ENCODE assay signal across 8 cellular contexts in the genomic region with DNA sequence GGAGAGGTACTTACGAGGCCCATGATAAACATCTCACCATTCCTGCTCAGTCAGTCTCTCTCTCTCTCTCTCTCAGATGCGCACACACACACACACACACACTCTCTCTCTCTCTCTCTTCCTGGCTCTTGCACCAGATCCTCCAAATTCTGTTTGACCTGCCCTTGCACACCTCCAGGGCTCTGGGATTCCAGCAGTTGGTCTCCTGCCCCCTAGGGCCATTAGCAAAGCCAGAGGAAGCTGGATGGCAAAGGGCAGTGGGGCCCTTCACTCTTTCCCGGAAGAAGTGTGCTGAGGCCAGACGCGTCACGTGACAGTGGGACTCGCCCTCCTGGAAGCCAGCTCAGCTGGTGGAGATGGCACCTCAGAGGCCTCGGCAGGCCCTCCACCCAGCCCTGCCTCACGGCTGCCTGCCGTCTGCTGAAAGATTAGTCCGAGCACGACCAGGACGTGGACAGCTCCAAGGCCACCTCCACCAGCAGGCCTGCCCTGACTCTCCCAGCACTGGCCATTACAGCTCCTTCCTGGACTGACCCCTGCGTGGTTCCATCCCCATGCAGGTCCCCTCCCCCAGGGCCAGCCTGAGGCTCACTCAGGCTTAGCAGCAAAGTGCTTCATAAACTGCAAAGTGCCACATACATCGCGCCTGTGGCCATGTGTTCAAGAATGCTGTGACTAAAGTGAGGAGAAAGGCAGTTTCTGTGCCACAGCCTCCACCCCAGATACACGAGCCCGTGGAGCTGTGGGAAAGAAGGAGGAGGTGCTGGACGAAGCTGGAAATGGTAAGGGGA. TPM values are rescaled to one million over a fixed set of nuclear protein-coding genes. Genes with fewer than 3 reads are reported as not detected.
DNase-seq lines count a peak whose midpoint lies in the region; ATAC-seq and TF ChIP-seq lines count a peak whose summit lies in the region.

No MANE protein-coding gene starts in this region.

- intact Hi-C loops in uterus (cut with DNase I; ENCODE audit: low total_unique reads), result no loop called here

- 60 to 62% methylated on average over 17 to 18 of the region's 19 CpGs for WGBS in mesodermal cell (ENCODE audit: insufficient coverage in 2 of 2), 2 experiments

- TF ChIP-seq CTCF in uterus (IDR thresholded peaks at IDR 0.05), result no peak

- H3K27me3 ChIP-seq in uterus, result no peaks in the 10 kb centered on the region

- no peak for ATAC-seq in HG02852 (IDR thresholded peaks at IDR 0.05; ENCODE audit: unreplicated experiment)

- peaks cover 33% of the 10 kb centered on the region for H3K4me1 ChIP-seq in mesodermal cell (ENCODE audit: control insufficient read depth, insufficient read depth, low read length, poor library complexity, severe bottlenecking)
- peaks cover 0 to 28% of the 10 kb centered on the region in 2 donors for H3K4me1 ChIP-seq in uterus

- DNase-seq in DMS153 (lab: John Stamatoyannopoulos, UW), result peak; percentile 69
- peak; percentile 68 for DNase-seq in cerebellar cortex (ENCODE audit: low spot score)
- DNase-seq in uterus, result no peak
- no peak for DNase-seq in NCI-H2107 (lab: John Stamatoyannopoulos, UW)
- no peak for DNase-seq in NCI-H524 (lab: John Stamatoyannopoulos, UW)

- no peak overlapping the region for H3K27ac ChIP-seq in mesodermal cell (ENCODE audit: low read depth, low read length, severe bottlenecking)
- H3K27ac ChIP-seq in uterus, result peak overlapping the region; percentile 66 to 76

- H3K9me3 ChIP-seq in mesodermal cell (ENCODE audit: control insufficient read depth, low read length), result no peaks in the 10 kb centered on the region
- no peaks in the 10 kb centered on the region for H3K9me3 ChIP-seq in uterus

- no peak for TF ChIP-seq POLR2A in uterus (IDR thresholded peaks at IDR 0.05)

- peak overlapping the region; percentile 29 for H3K4me3 ChIP-seq in mesodermal cell (ENCODE audit: extremely low read depth, insufficient read depth, low read length, poor library complexity, severe bottlenecking)
- no peak overlapping the region for H3K4me3 ChIP-seq in uterus

- H3K36me3 ChIP-seq in mesodermal cell (ENCODE audit: control insufficient read depth, insufficient read depth, low read length) (no peaks in the 10 kb centered on the region), uterus (no peaks in the 10 kb centered on the region)

TF ChIP-seq in PFSK-1, 5 proteins besides CTCF, POLR2A, EP300 and RAD21:
- TF ChIP-seq POLR2AphosphoS5 (IDR thresholded peaks at IDR 0.05; ENCODE audit: low read depth, low read length), result no peak
- TF ChIP-seq, protein P1, sequence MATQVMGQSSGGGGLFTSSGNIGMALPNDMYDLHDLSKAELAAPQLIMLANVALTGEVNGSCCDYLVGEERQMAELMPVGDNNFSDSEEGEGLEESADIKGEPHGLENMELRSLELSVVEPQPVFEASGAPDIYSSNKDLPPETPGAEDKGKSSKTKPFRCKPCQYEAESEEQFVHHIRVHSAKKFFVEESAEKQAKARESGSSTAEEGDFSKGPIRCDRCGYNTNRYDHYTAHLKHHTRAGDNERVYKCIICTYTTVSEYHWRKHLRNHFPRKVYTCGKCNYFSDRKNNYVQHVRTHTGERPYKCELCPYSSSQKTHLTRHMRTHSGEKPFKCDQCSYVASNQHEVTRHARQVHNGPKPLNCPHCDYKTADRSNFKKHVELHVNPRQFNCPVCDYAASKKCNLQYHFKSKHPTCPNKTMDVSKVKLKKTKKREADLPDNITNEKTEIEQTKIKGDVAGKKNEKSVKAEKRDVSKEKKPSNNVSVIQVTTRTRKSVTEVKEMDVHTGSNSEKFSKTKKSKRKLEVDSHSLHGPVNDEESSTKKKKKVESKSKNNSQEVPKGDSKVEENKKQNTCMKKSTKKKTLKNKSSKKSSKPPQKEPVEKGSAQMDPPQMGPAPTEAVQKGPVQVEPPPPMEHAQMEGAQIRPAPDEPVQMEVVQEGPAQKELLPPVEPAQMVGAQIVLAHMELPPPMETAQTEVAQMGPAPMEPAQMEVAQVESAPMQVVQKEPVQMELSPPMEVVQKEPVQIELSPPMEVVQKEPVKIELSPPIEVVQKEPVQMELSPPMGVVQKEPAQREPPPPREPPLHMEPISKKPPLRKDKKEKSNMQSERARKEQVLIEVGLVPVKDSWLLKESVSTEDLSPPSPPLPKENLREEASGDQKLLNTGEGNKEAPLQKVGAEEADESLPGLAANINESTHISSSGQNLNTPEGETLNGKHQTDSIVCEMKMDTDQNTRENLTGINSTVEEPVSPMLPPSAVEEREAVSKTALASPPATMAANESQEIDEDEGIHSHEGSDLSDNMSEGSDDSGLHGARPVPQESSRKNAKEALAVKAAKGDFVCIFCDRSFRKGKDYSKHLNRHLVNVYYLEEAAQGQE (IDR thresholded peaks at IDR 0.05; ENCODE audit: insufficient read depth in 1 of 2, low read depth in 2 of 2, low read length in 2 of 2), result peak; percentile 78 to 80

RNA-seq across cellular contexts. Expression of a gene that starts 3.7 kb away (rescaled TPM):
- polyA plus RNA-seq in PFSK-1 (2012; ENCODE audit: insufficient read length, low read depth), result 6.1 TPM
- polyA plus RNA-seq in mesodermal cell (2013, experiment 1 of 2), result 25.4 TPM
- 17.3 TPM for polyA plus RNA-seq in mesodermal cell (2013, experiment 2 of 2)
- 10 to 100 TPM in 1 of 4 donors, 1 to 10 TPM in 3; 2.0 to 24.8 (median 5.6) TPM for total RNA-seq in uterus

Comparison
In these comparisons a context has a peak if more than half of its experiments do, and no peak if none do; other contexts are left out.
1. DNase-seq: peak in DMS153 (single experiment) and cerebellar cortex (single experiment); none in uterus (0 of 2), NCI-H2107 (single experiment) and NCI-H524 (0 of 2).